Comparison of ENCODE assay signal across 27 cellular contexts in the genomic region with DNA sequence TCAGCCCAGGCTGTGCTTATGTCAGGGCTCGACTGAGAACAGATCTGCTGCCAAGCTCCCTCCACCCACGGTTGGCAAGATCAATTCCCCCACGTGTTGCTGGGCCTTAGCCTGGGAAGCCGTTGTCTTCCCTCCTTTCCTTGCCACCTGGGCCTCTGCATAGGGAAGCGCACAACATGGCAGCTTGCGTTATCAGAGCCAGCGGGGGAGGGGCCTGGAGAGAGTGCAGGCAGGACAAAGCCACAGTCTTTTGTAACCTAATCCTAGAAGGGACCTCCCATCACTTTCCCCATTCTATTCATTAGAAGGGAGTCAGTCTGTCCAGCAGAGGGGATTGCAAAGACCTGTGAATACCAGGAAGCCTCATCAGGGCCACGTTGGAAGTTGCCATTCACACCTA. TPM values are rescaled to one million over a fixed set of nuclear protein-coding genes. Genes with fewer than 3 reads are reported as not detected.
DNase-seq lines count a peak whose midpoint lies in the region; ATAC-seq and TF ChIP-seq lines count a peak whose summit lies in the region.
"Had no signal": no experiment of that assay in that cellular context is flagged by ENCODE, and none has a peak within 500 bp of the region (broad histone marks: within the 10 kb centered on the region; RNA-seq: fewer than 3 reads in every experiment).

No MANE protein-coding gene starts in this region.

- H3K4me2 ChIP-seq in neural progenitor cell, result peak overlapping the region; percentile 67

- peaks cover 48% of the 10 kb centered on the region for H3K4me1 ChIP-seq in neural progenitor cell
- H3K4me1 ChIP-seq: parathyroid adenoma had no signal

- H2AFZ ChIP-seq in neural progenitor cell (replicated peaks), result no peak overlapping the region
- H2AFZ ChIP-seq: GM23248, parathyroid adenoma had no signal

- H3K4me1 Mint-ChIP-seq in neural progenitor cell, result peaks cover 39% of the 10 kb centered on the region
- H3K4me1 Mint-ChIP-seq: activated CD4-positive, alpha-beta T cell treated with anti-CD3 and anti-CD28 coated beads, Interleukin-2, amount 10 ng/mL, durations not matched to agents 24 days and 14 days; activated naive CD4-positive, alpha-beta T cell treated with anti-CD3 and anti-CD28 coated beads, Interleukin-2, amount 50 U/mL, for 24 hours; IgD-negative memory B cell had no signal

- no peak overlapping the region for H3K4me3 Mint-ChIP-seq in neural progenitor cell
- H3K4me3 Mint-ChIP-seq: activated CD4-positive, alpha-beta T cell treated with anti-CD3 and anti-CD28 coated beads, Interleukin-2, amount 10 ng/mL, durations not matched to agents 24 days and 14 days; activated naive CD4-positive, alpha-beta T cell treated with anti-CD3 and anti-CD28 coated beads, Interleukin-2, amount 50 U/mL, for 24 hours; IgD-negative memory B cell; natural killer cell treated with Interleukin-12 subunit alpha and Interleukin-12 subunit beta and Interleukin-15 and Interleukin-18, amount 100 ng/mL, for 72 hours; stimulated activated naive CD8-positive, alpha-beta T cell treated with anti-CD3 and anti-CD28 coated beads, Interleukin-15, Interleukin-2, amounts not matched to agents 100 ng/mL and 50 ng/mL, for 24 hours had no signal

- no peak overlapping the region for H3K9ac ChIP-seq in neural progenitor cell
- H3K9ac ChIP-seq: GM23248, parathyroid adenoma had no signal

- intact Hi-C loops in left colon (cut with DNase I, micrococcal nuclease), result no loop called here

- peak; percentile 31 for DNase-seq in NCI-H2196 (lab: John Stamatoyannopoulos, UW; ENCODE audit: unreplicated experiment)
- no peak for DNase-seq in NCI-H2196 treated with DMSO at 0.1 percent for 48 hours (lab: John Stamatoyannopoulos, UW; ENCODE audit: unreplicated experiment)
- DNase-seq in NCI-H1436 (lab: John Stamatoyannopoulos, UW), result peak; percentile 53
- DNase-seq in NCI-H82 treated with DMSO at 0.1 percent for 48 hours (lab: John Stamatoyannopoulos, UW; ENCODE audit: unreplicated experiment), result peak; percentile 81
- DNase-seq in neural progenitor cell (ENCODE audit: low spot score), result peak; percentile 89
- DNase-seq in left colon, result no peak
- DNase-seq in GF-D8 (lab: John Stamatoyannopoulos, UW), result no peak
- DNase-seq: activated CD4-positive, alpha-beta T cell treated with anti-CD3 and anti-CD28 coated beads, Interleukin-2, amount 10 ng/mL, durations not matched to agents 24 days and 14 days; anterior cingulate cortex; caudate nucleus; COR-L47; dermis blood vessel endothelial cell; GM23248; NCI-H1694; right cardiac atrium; stimulated activated CD4-positive, alpha-beta T cell treated with anti-CD3 and anti-CD28 coated beads, Interleukin-12 subunit alpha, Interleukin-12 subunit beta, amount 100 ng/mL, for 4 hours; tibial artery had no signal

- H3K36me3 Mint-ChIP-seq in neural progenitor cell, result no peaks in the 10 kb centered on the region
- H3K36me3 Mint-ChIP-seq: activated naive CD4-positive, alpha-beta T cell treated with anti-CD3 and anti-CD28 coated beads, Interleukin-2, amount 50 U/mL, for 24 hours; IgD-negative memory B cell; natural killer cell treated with Interleukin-12 subunit alpha and Interleukin-12 subunit beta and Interleukin-15 and Interleukin-18, amount 100 ng/mL, for 72 hours had no signal

- H3K9me3 Mint-ChIP-seq in neural progenitor cell, result peaks cover 3% of the 10 kb centered on the region
- H3K9me3 Mint-ChIP-seq: activated CD4-positive, alpha-beta T cell treated with anti-CD3 and anti-CD28 coated beads, Interleukin-2, amount 10 ng/mL, durations not matched to agents 24 days and 14 days; activated naive CD4-positive, alpha-beta T cell treated with anti-CD3 and anti-CD28 coated beads, Interleukin-2, amount 50 U/mL, for 24 hours; natural killer cell treated with Interleukin-12 subunit alpha and Interleukin-12 subunit beta and Interleukin-15 and Interleukin-18, amount 100 ng/mL, for 72 hours; stimulated activated naive CD8-positive, alpha-beta T cell treated with anti-CD3 and anti-CD28 coated beads, Interleukin-15, Interleukin-2, amounts not matched to agents 100 ng/mL and 50 ng/mL, for 24 hours had no signal

- H3K27me3 Mint-ChIP-seq in neural progenitor cell (ENCODE audit: insufficient read depth, low read depth), result peaks cover 19% of the 10 kb centered on the region

- H3K27me3 ChIP-seq in neural progenitor cell, result no peaks in the 10 kb centered on the region

- no peaks in the 10 kb centered on the region for H3K36me3 ChIP-seq in neural progenitor cell
- H3K36me3 ChIP-seq: tibial artery had no signal

- no peak overlapping the region for H3K4me3 ChIP-seq in neural progenitor cell
- H3K4me3 ChIP-seq: GM23248, tibial artery had no signal

- peak overlapping the region; percentile 24 for H3K27ac Mint-ChIP-seq in neural progenitor cell
- H3K27ac Mint-ChIP-seq: activated CD4-positive, alpha-beta T cell treated with anti-CD3 and anti-CD28 coated beads, Interleukin-2, amount 10 ng/mL, durations not matched to agents 24 days and 14 days; activated naive CD4-positive, alpha-beta T cell treated with anti-CD3 and anti-CD28 coated beads, Interleukin-2, amount 50 U/mL, for 24 hours; IgD-negative memory B cell; natural killer cell treated with Interleukin-12 subunit alpha and Interleukin-12 subunit beta and Interleukin-15 and Interleukin-18, amount 100 ng/mL, for 72 hours; stimulated activated naive CD8-positive, alpha-beta T cell treated with anti-CD3 and anti-CD28 coated beads, Interleukin-15, Interleukin-2, amounts not matched to agents 100 ng/mL and 50 ng/mL, for 24 hours had no signal

- no peak for TF ChIP-seq CTCF in neural progenitor cell (IDR thresholded peaks at IDR 0.05)

- H3K9me3 ChIP-seq in neural progenitor cell (ENCODE audit: low read depth), result no peaks in the 10 kb centered on the region
- H3K9me3 ChIP-seq: tibial artery had no signal

- peaks cover 40% of the 10 kb centered on the region for H3F3A ChIP-seq in neural progenitor cell (ENCODE audit: low read depth)

- H3K27ac ChIP-seq in neural progenitor cell, result no peak overlapping the region
- H3K27ac ChIP-seq: GM23248, parathyroid adenoma, tibial artery had no signal

- no peaks in the 10 kb centered on the region for H3K79me2 ChIP-seq in neural progenitor cell (ENCODE audit: low read depth)
- H3K79me2 ChIP-seq: parathyroid adenoma had no signal

- H4K20me1 ChIP-seq in neural progenitor cell (ENCODE audit: low read depth), result no peaks in the 10 kb centered on the region

- no peak for ATAC-seq in GM19035 (IDR thresholded peaks at IDR 0.05; ENCODE audit: unreplicated experiment)
- ATAC-seq in left colon, result no peak
- ATAC-seq: natural killer cell treated with Interleukin-12 subunit alpha and Interleukin-12 subunit beta and Interleukin-15 and Interleukin-18, amount 100 ng/mL, for 72 hours; right cardiac atrium had no signal

RNA-seq across cellular contexts. Expression of a gene that starts 17.0 kb away (rescaled TPM):
- total RNA-seq in neural progenitor cell (ENCODE audit: low replicate concordance), result 1.7 and 6.9 TPM in 2 replicates
- 1 to 10 TPM in 1 of 2 donors, under 1 TPM in 1; 0.37 to 2.0 TPM for total RNA-seq in left colon
- total RNA-seq: activated CD4-positive, alpha-beta T cell treated with anti-CD3 and anti-CD28 coated beads, Interleukin-2, amount 10 ng/mL, durations not matched to agents 24 days and 14 days; dermis blood vessel endothelial cell; endothelial cell of umbilical vein; GM23248; M059J; natural killer cell treated with Interleukin-12 subunit alpha and Interleukin-12 subunit beta and Interleukin-15 and Interleukin-18, amount 100 ng/mL, for 72 hours; SK-MEL-5; T-helper 1 cell treated with Interleukin-12 subunit alpha and Interleukin-12 subunit beta and Interleukin-4 antibody, amounts not matched to agents 30 ng/mL and 1 ng/mL, for 36 hours had no signal

Comparison
In these comparisons a context has a peak if more than half of its experiments do, and no peak if none do; other contexts are left out.
1. DNase-seq: peak in NCI-H2196 (single experiment), NCI-H1436 (single experiment), NCI-H82 treated with DMSO at 0.1 percent for 48 hours (single experiment) and neural progenitor cell (single experiment); none in NCI-H2196 treated with DMSO at 0.1 percent for 48 hours (single experiment), left colon (0 of 2) and GF-D8 (single experiment).